In the genomic region with DNA sequence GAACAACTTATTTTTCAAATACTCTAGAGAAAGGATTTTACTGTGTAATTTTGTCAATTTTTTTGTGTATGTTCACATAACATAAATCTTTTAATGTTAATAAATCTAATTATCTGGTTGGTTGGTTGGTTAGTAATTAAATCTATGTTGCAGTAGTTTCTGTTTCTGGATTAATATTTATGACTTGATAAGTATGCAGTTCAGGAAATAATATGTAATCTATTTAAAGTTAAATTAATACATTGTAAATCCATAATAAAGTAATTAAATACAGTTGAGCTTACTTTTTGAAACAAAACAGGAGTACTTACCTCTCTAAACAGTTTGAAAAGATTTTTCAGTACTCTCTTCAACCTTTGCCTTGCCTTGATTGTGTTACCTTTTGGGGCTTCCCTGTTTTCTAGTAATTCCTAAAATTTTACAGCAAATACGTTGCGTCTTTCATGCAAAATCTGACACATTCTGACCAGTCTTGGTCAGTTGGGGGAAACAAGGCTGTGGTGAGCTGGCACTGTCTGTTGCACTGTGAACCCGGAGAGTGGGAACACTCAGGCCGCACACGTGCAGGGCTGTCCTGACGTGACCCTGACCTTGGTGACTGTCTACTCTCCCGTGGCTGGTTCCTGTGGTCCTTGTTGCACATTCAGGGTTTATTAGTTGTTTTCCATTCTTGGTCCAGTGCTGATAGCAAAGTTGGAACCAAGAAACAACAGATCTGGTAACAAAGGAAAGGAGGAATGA, we compare ENCODE assay signal across 19 cellular contexts. TPM values are rescaled to one million over a fixed set of nuclear protein-coding genes. Genes with fewer than 3 reads are reported as not detected.
DNase-seq lines count a peak whose midpoint lies in the region; ATAC-seq, FAIRE-seq and TF ChIP-seq lines count a peak whose summit lies in the region.
"Had no signal": no experiment of that assay in that cellular context is flagged by ENCODE, and none has a peak within 500 bp of the region (broad histone marks: within the 10 kb centered on the region; RNA-seq: fewer than 3 reads in every experiment).

No MANE protein-coding gene starts in this region.

- WGBS in GM12878 (ENCODE audit: insufficient coverage, insufficient replicate concordance, low lambda C conversion rate, missing lambda C conversion rate) = 83% methylated on average over 7 of the region's 7 CpGs

- POLR2A ChIA-PET in GM12878 (lab: Charles Lee) = interaction anchor here (0.6 kb wide), 1 partner anchor 553 kb away, joined by 3 read pairs; a partner anchor contains a TSS
- POLR2A ChIA-PET in activated CD8-positive, alpha-beta T cell treated with anti-CD3 and anti-CD28 coated beads for 36 hours (lab: Charles Lee) = interaction anchor here (0.9 kb wide), 1 partner anchor 10 kb away, joined by 3 read pairs; no protein-coding TSS in a partner anchor

- H3K9me3 ChIP-seq in GM12878 (replicated peaks; ENCODE audit: control insufficient read depth, insufficient read depth, low read length) = no peaks in the 10 kb centered on the region

- no TSS peak for BruUV-seq in GM12878 (replicated peaks; lab: Mats Ljungman, UMichigan)

- H3K27me3 ChIP-seq in GM12878 (replicated peaks in 1 of 2; ENCODE audit: control insufficient read depth in 2 of 2, insufficient read depth in 2 of 2, low read length in 1 of 2) = no peaks in the 10 kb centered on the region

- no peak for TF ChIP-seq EP300 in GM12878 (IDR thresholded peaks at IDR 0.05; ENCODE audit: borderline replicate concordance in 1 of 2, control insufficient read depth in 1 of 2, low read depth in 2 of 2, low read length in 2 of 2)

- SMC1A ChIA-PET in GM12878 (lab: Charles Lee; ENCODE audit: uncharacterized antibody, unreplicated experiment) = interaction anchor here (0.7 to 6.5 kb wide), 11 partner anchors 7 to 123 kb away, joined by 3 to 124 read pairs (median 15); a partner anchor contains a TSS

- CTCF ChIA-PET in GM12878 (lab: Yijun Ruan, JAX) = interaction anchor here (1.0 to 7.1 kb wide), 8 partner anchors 10 to 132 kb away, joined by 3 to 88 read pairs (median 24); a partner anchor contains a TSS
- CTCF ChIA-PET in activated CD8-positive, alpha-beta T cell treated with anti-CD3 and anti-CD28 coated beads for 36 hours (lab: Charles Lee) = interaction anchor here (3.0 to 4.2 kb wide), 3 partner anchors 7 to 87 kb away, joined by 22 to 36 read pairs (median 30); a partner anchor contains a TSS

- no peaks in the 10 kb centered on the region for H3K27me3 Mint-ChIP-seq in activated CD8-positive, alpha-beta T cell treated with anti-CD3 and anti-CD28 coated beads for 36 hours
- H3K27me3 Mint-ChIP-seq: activated naive CD8-positive, alpha-beta T cell treated with anti-CD3 and anti-CD28 coated beads, Interleukin-2, amount 50 U/mL, for 24 hours; T-cell had no signal

- FAIRE-seq in GM12891 (lab: Jason Lieb, UNC) = peak; percentile 66
- FAIRE-seq in GM12878 (lab: Jason Lieb, UNC) = peak; percentile 78
- FAIRE-seq: D721Med had no signal

- H3K79me2 ChIP-seq in GM12878 (ENCODE audit: control insufficient read depth, insufficient read depth, low read length) = no peaks in the 10 kb centered on the region

- H3K4me3 ChIP-seq in GM12878 = no peak overlapping the region
- H3K4me3 ChIP-seq: skin epidermis had no signal

- no peak overlapping the region for H3K4me2 ChIP-seq in GM12878 (ENCODE audit: control insufficient read depth, insufficient read depth)

- RAD21 ChIA-PET in GM12878 (lab: Charles Lee; ENCODE audit: unreplicated experiment) = interaction anchor here (0.7 to 6.3 kb wide), 7 partner anchors 8 to 132 kb away, joined by 3 to 87 read pairs (median 26); a partner anchor contains a TSS

- no peak overlapping the region for H3K9ac ChIP-seq in GM12878 (ENCODE audit: control insufficient read depth, insufficient read depth, low read length)

- TF ChIP-seq POLR2A in GM12891 (IDR thresholded peaks at IDR 0.05; ENCODE audit: low read depth, low read length) (no peak), GM12878 (IDR thresholded peaks at IDR 0.05; ENCODE audit: low read depth, low read length) (no peak)

- H3K9me3 Mint-ChIP-seq in activated CD8-positive, alpha-beta T cell treated with anti-CD3 and anti-CD28 coated beads for 36 hours = no peaks in the 10 kb centered on the region
- H3K9me3 Mint-ChIP-seq: activated naive CD8-positive, alpha-beta T cell treated with anti-CD3 and anti-CD28 coated beads, Interleukin-2, amount 50 U/mL, for 24 hours; T-cell had no signal

- H3K4me1 Mint-ChIP-seq in activated CD8-positive, alpha-beta T cell treated with anti-CD3 and anti-CD28 coated beads for 36 hours (ENCODE audit: low read depth) = peaks cover 10% of the 10 kb centered on the region

- in situ Hi-C loops in GM12878 (cut with MboI) = loop anchor here (5.0 kb wide), 2 partner anchors 87 to 118 kb away; no protein-coding TSS in a partner anchor

- ATAC-seq in GM12878 = no peak
- ATAC-seq in HG03520 (IDR thresholded peaks at IDR 0.05; ENCODE audit: unreplicated experiment) = no peak
- no peak for ATAC-seq in activated CD8-positive, alpha-beta T cell treated with anti-CD3 and anti-CD28 coated beads for 36 hours
- ATAC-seq: stimulated activated naive CD8-positive, alpha-beta T cell treated with anti-CD3 and anti-CD28 coated beads, Interleukin-15, Interleukin-2, amounts not matched to agents 100 U/mL and 50 U/mL, for 24 hours; T-cell had no signal

- no peak overlapping the region for H2AFZ ChIP-seq in GM12878 (ENCODE audit: control insufficient read depth, low read depth, low read length)

- no peaks in the 10 kb centered on the region for H4K20me1 ChIP-seq in GM12878 (ENCODE audit: control insufficient read depth, insufficient read depth)

- TF ChIP-seq RAD21 in GM12878 (IDR thresholded peaks at IDR 0.05; ENCODE audit: insufficient read depth, low read depth, low read length) = no peak

- no peak for TF ChIP-seq CTCF in GM12878 (IDR thresholded peaks at IDR 0.05 in 2 of 3, conservative IDR thresholded peaks at IDR 0.05 in 1 of 3; ENCODE audit: control insufficient read depth in 2 of 3, extremely low read depth in 1 of 3, insufficient read depth in 1 of 3, low read depth in 3 of 3, low read length in 3 of 3)
- no peak for TF ChIP-seq CTCF in activated CD8-positive, alpha-beta T cell treated with anti-CD3 and anti-CD28 coated beads for 36 hours (IDR thresholded peaks at IDR 0.05)

- H3K27ac Mint-ChIP-seq in activated CD8-positive, alpha-beta T cell treated with anti-CD3 and anti-CD28 coated beads for 36 hours = no peak overlapping the region
- H3K27ac Mint-ChIP-seq: activated naive CD8-positive, alpha-beta T cell treated with anti-CD3 and anti-CD28 coated beads, Interleukin-2, amount 50 U/mL, for 24 hours; T-cell had no signal

- H3K27ac ChIP-seq in GM12878 (ENCODE audit: control insufficient read depth, insufficient read depth) = no peak overlapping the region

- no peak for DNase-seq in GM12891 (ENCODE audit: insufficient read length, low spot score)
- DNase-seq in GM12878 (ENCODE audit: low read depth, low spot score) = no peak
- peak; percentile 47 for DNase-seq in kidney tubule cell (ENCODE audit: low spot score)
- peak; percentile 53 for DNase-seq in renal cortical epithelial cell (ENCODE audit: low read depth)
- DNase-seq in SW 1271 (lab: John Stamatoyannopoulos, UW) = no peak
- DNase-seq in NCI-H345 (lab: John Stamatoyannopoulos, UW) = no peak
- no peak for DNase-seq in activated CD8-positive, alpha-beta T cell treated with anti-CD3 and anti-CD28 coated beads for 36 hours
- DNase-seq: activated CD4-positive, CD25-positive, alpha-beta regulatory T cell treated with anti-CD3 and anti-CD28 coated beads, Interleukin-2, amount 50 U/mL, for 72 hours; activated naive CD8-positive, alpha-beta T cell treated with anti-CD3 and anti-CD28 coated beads, Interleukin-2, amount 50 U/mL, for 24 hours; activated T-cell treated with anti-CD3 and anti-CD28 coated beads, Interleukin-2, amount 50 U/mL, for 1 hour; glutamatergic neuron; H7; islet precursor cell; NCI-H1436 treated with DMSO at 0.1 percent for 48 hours; stimulated activated naive CD8-positive, alpha-beta T cell treated with anti-CD3 and anti-CD28 coated beads, Interleukin-15, Interleukin-2, amounts not matched to agents 100 U/mL and 50 U/mL, for 24 hours; T-cell had no signal

- H3K4me3 Mint-ChIP-seq in activated CD8-positive, alpha-beta T cell treated with anti-CD3 and anti-CD28 coated beads for 36 hours = no peak overlapping the region
- H3K4me3 Mint-ChIP-seq: activated naive CD8-positive, alpha-beta T cell treated with anti-CD3 and anti-CD28 coated beads, Interleukin-2, amount 50 U/mL, for 24 hours; T-cell had no signal

- no peaks in the 10 kb centered on the region for H3K4me1 ChIP-seq in GM12878 (ENCODE audit: control insufficient read depth, insufficient read depth, low read length)

- no peaks in the 10 kb centered on the region for H3K36me3 ChIP-seq in GM12878 (ENCODE audit: control insufficient read depth in 2 of 2, insufficient read depth in 2 of 2, low read length in 1 of 2)

- peaks cover 6% of the 10 kb centered on the region for H3K36me3 Mint-ChIP-seq in activated CD8-positive, alpha-beta T cell treated with anti-CD3 and anti-CD28 coated beads for 36 hours (ENCODE audit: low read depth)

- intact Hi-C loops in GM12878 (cut with micrococcal nuclease; ENCODE audit: unreplicated experiment) = no loop called here
- intact Hi-C loops in activated CD8-positive, alpha-beta T cell treated with anti-CD3 and anti-CD28 coated beads for 36 hours (cut with micrococcal nuclease) = loop anchor here (5.0 kb wide), 2 partner anchors 87 to 123 kb away; a partner anchor contains a TSS

TF ChIP-seq in GM12878, 131 proteins besides CTCF, POLR2A, EP300 and RAD21 (continues in another document):
- TF ChIP-seq RELA (IDR thresholded peaks at IDR 0.05; ENCODE audit: borderline replicate concordance, partially characterized antibody) = no peak

RNA-seq across cellular contexts. Expression of a gene that starts 45.6 kb away (rescaled TPM):
- 6.5 TPM for polyA plus RNA-seq in GM12891 (2012; ENCODE audit: low read depth, missing spikeins)
- total RNA-seq in GM12878 (2013; cell fraction: nucleolus; rRNA removed) = 1.4 and 2.1 TPM in 2 replicates
- total RNA-seq in GM12878 (2014; rRNA removed) (1.9 and 2.5 TPM in 2 replicates), GM12878 (2014; rRNA removed; fragmentation: Illumina TruSeq; extraction: Trizol) (3.2 and 3.5 TPM in 2 replicates), GM12878 (2021) (1.2 and 1.7 TPM in 2 replicates), renal cortical epithelial cell (0.30 and 1.0 TPM in 2 replicates)
- polyA plus RNA-seq in GM12878 (2011; ENCODE audit: low read depth) = 1.1 TPM
- polyA plus RNA-seq in GM12878 (2011; rRNA removed) (0.04 TPM in 1 of 2 replicates, not detected in the other), GM12878 (2014; fragmentation: Illumina TruSeq; extraction: Trizol) (2.5 and 4.3 TPM in 2 replicates), GM12878 (2014; fragmentation: Nextera tagmentation; extraction: Ambion mirVana) (1 to 10 TPM; 1.2 to 1.6 TPM), GM12878 (2014; rRNA removed) (1.4 and 1.5 TPM in 2 replicates), GM12878 (2016; fragmentation: Nextera tagmentation; extraction: Ambion mirVana) (under 1 TPM; 0.44 to 0.66 TPM)
- polyA plus RNA-seq in GM12878 (2011; cell fraction: cytosol; rRNA removed) = not detected in 2 replicates
- polyA plus RNA-seq in GM12878 (2011; cell fraction: nucleus; rRNA removed) = not detected in 2 replicates
- polyA plus RNA-seq in GM12878 (2012) = 1.3 and 1.7 TPM in 2 replicates
- not detected in 2 replicates for polyA minus RNA-seq in GM12878 (2011; rRNA and poly(A)+ RNA removed)
- not detected in 2 replicates for polyA minus RNA-seq in GM12878 (2011; cell fraction: cytosol; rRNA and poly(A)+ RNA removed)
- not detected in 2 replicates for polyA minus RNA-seq in GM12878 (2011; cell fraction: nucleus; rRNA and poly(A)+ RNA removed)
- total RNA-seq in activated CD8-positive, alpha-beta T cell treated with anti-CD3 and anti-CD28 coated beads for 36 hours = under 1 TPM; 0.63 to 0.95 TPM
- total RNA-seq: H7 had no signal

Comparison
In these comparisons a context has a peak if more than half of its experiments do, and no peak if none do; other contexts are left out.
1. DNase-seq: peak in kidney tubule cell (single experiment) and renal cortical epithelial cell (single experiment); none in GM12891 (single experiment), GM12878 (single experiment), SW 1271 (0 of 2), NCI-H345 (single experiment) and activated CD8-positive, alpha-beta T cell treated with anti-CD3 and anti-CD28 coated beads for 36 hours (single experiment).